Comparison of ENCODE assay signal across 1 cellular context in genomic region chr2:118752762-118753429, GRCh38.
TF ChIP-seq lines count a peak whose summit lies in the region.

No MANE protein-coding gene starts in this region.

TF ChIP-seq in K562, 482 proteins besides CTCF, POLR2A, EP300 and RAD21 (continued from another document and continues in another):
- TF ChIP-seq HINFP (tag; conservative IDR thresholded peaks at IDR 0.05; ENCODE audit: low read depth) = no peak
- TF ChIP-seq TEAD2 (tag; IDR thresholded peaks at IDR 0.05) = no peak
- peak; percentile 51; the same call in 1 of the 2 replicates for TF ChIP-seq KLF16 (IDR thresholded peaks at IDR 0.05)
- no peak for TF ChIP-seq DPF2 (IDR thresholded peaks at IDR 0.05)
- TF ChIP-seq ARID1B (IDR thresholded peaks at IDR 0.05) = peak; percentile 59; the same call in 1 of the 2 replicates
- TF ChIP-seq POLR3A (IDR thresholded peaks at IDR 0.05; ENCODE audit: borderline replicate concordance, extremely low read depth, insufficient read depth, insufficient read length) = no peak
- TF ChIP-seq CBFA2T3 (IDR thresholded peaks at IDR 0.05) = peak; percentile 52; the same call in 1 of the 2 replicates
- peak; percentile 43; the same call in 1 of the 2 replicates for TF ChIP-seq SMAD4 (CRISPR knock-in tag; conservative IDR thresholded peaks at IDR 0.05)
- TF ChIP-seq ZNF140 (CRISPR knock-in tag; IDR thresholded peaks at IDR 0.05) = no peak
- TF ChIP-seq, protein P1, sequence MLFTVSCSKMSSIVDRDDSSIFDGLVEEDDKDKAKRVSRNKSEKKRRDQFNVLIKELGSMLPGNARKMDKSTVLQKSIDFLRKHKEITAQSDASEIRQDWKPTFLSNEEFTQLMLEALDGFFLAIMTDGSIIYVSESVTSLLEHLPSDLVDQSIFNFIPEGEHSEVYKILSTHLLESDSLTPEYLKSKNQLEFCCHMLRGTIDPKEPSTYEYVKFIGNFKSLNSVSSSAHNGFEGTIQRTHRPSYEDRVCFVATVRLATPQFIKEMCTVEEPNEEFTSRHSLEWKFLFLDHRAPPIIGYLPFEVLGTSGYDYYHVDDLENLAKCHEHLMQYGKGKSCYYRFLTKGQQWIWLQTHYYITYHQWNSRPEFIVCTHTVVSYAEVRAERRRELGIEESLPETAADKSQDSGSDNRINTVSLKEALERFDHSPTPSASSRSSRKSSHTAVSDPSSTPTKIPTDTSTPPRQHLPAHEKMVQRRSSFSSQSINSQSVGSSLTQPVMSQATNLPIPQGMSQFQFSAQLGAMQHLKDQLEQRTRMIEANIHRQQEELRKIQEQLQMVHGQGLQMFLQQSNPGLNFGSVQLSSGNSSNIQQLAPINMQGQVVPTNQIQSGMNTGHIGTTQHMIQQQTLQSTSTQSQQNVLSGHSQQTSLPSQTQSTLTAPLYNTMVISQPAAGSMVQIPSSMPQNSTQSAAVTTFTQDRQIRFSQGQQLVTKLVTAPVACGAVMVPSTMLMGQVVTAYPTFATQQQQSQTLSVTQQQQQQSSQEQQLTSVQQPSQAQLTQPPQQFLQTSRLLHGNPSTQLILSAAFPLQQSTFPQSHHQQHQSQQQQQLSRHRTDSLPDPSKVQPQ (CRISPR knock-in tag; IDR thresholded peaks at IDR 0.05; ENCODE audit: borderline replicate concordance) = no peak
- TF ChIP-seq ZNF224 (CRISPR knock-in tag; IDR thresholded peaks at IDR 0.05) = no peak
- TF ChIP-seq DNMT1 (IDR thresholded peaks at IDR 0.05) = no peak
- no peak for TF ChIP-seq ARNT (IDR thresholded peaks at IDR 0.05)
- no peak for TF ChIP-seq ZBED1 (IDR thresholded peaks at IDR 0.05)
- no peak for TF ChIP-seq SUPT5H (IDR thresholded peaks at IDR 0.05)
- TF ChIP-seq, protein P2, sequence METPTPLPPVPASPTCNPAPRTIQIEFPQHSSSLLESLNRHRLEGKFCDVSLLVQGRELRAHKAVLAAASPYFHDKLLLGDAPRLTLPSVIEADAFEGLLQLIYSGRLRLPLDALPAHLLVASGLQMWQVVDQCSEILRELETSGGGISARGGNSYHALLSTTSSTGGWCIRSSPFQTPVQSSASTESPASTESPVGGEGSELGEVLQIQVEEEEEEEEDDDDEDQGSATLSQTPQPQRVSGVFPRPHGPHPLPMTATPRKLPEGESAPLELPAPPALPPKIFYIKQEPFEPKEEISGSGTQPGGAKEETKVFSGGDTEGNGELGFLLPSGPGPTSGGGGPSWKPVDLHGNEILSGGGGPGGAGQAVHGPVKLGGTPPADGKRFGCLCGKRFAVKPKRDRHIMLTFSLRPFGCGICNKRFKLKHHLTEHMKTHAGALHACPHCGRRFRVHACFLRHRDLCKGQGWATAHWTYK (CRISPR knock-in tag; IDR thresholded peaks at IDR 0.05) = peak; percentile 84
- TF ChIP-seq SRF (CRISPR knock-in tag; IDR thresholded peaks at IDR 0.05) = peak in 1 of 2 experiments; percentile 63; a peak in 1 of 4 replicates
- no peak for TF ChIP-seq ZKSCAN3 (CRISPR knock-in tag; IDR thresholded peaks at IDR 0.05)
- TF ChIP-seq CEBPZ (IDR thresholded peaks at IDR 0.05; ENCODE audit: borderline replicate concordance, low read depth, low read length) = no peak
- TF ChIP-seq ZNF778 (CRISPR knock-in tag; IDR thresholded peaks at IDR 0.05) = no peak
- no peak for TF ChIP-seq SRSF9 (IDR thresholded peaks at IDR 0.05; ENCODE audit: borderline replicate concordance, low read depth, low read length)
- TF ChIP-seq ZC3H11A (IDR thresholded peaks at IDR 0.05; ENCODE audit: low read depth, low read length) = no peak
- no peak for TF ChIP-seq PML (IDR thresholded peaks at IDR 0.05; ENCODE audit: low read length)
- no peak for TF ChIP-seq PHF20 (IDR thresholded peaks at IDR 0.05; ENCODE audit: partially characterized antibody)
- TF ChIP-seq NFE2L1 (tag; IDR thresholded peaks at IDR 0.05; ENCODE audit: borderline replicate concordance, low read depth) = no peak
- no peak for TF ChIP-seq DIDO1 (tag; IDR thresholded peaks at IDR 0.05; ENCODE audit: low read depth)
- peak; percentile 63; the same call in 1 of the 2 replicates for TF ChIP-seq TEAD4 (IDR thresholded peaks at IDR 0.05; ENCODE audit: low read length)
- TF ChIP-seq TEAD4 (CRISPR knock-in tag; IDR thresholded peaks at IDR 0.05; ENCODE audit: borderline replicate concordance) = no peak
- TF ChIP-seq MXD1 (CRISPR knock-in tag; IDR thresholded peaks at IDR 0.05; ENCODE audit: borderline replicate concordance, poor library complexity, severe bottlenecking) = no peak
- no peak for TF ChIP-seq ZNF133 (CRISPR knock-in tag; IDR thresholded peaks at IDR 0.05)
- no peak for TF ChIP-seq SRSF7 (optimal IDR thresholded peaks at IDR 0.05; ENCODE audit: low read depth, low read length)
- TF ChIP-seq HDAC2 (IDR thresholded peaks at IDR 0.05) = no peak
- TF ChIP-seq MAZ (CRISPR knock-in tag; conservative IDR thresholded peaks at IDR 0.05 in 1 of 2, IDR thresholded peaks at IDR 0.05 in 1 of 2) = peak; percentile 21 to 30; a peak in 1 of 4 replicates
- TF ChIP-seq ZBTB12 (CRISPR knock-in tag; IDR thresholded peaks at IDR 0.05) = no peak
- TF ChIP-seq SNIP1 (IDR thresholded peaks at IDR 0.05; ENCODE audit: low read depth) = no peak
- peak; percentile 64 for TF ChIP-seq VEZF1 (CRISPR knock-in tag; IDR thresholded peaks at IDR 0.05)
- TF ChIP-seq, protein P3, sequence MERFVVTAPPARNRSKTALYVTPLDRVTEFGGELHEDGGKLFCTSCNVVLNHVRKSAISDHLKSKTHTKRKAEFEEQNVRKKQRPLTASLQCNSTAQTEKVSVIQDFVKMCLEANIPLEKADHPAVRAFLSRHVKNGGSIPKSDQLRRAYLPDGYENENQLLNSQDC (CRISPR knock-in tag; IDR thresholded peaks at IDR 0.05) = no peak
- TF ChIP-seq TCF3 (CRISPR knock-in tag; IDR thresholded peaks at IDR 0.05) = peak; percentile 74
- no peak for TF ChIP-seq RCOR1 (IDR thresholded peaks at IDR 0.05; ENCODE audit: borderline replicate concordance in 1 of 2, low read depth in 2 of 2, low read length in 2 of 2)
- TF ChIP-seq, protein P4, sequence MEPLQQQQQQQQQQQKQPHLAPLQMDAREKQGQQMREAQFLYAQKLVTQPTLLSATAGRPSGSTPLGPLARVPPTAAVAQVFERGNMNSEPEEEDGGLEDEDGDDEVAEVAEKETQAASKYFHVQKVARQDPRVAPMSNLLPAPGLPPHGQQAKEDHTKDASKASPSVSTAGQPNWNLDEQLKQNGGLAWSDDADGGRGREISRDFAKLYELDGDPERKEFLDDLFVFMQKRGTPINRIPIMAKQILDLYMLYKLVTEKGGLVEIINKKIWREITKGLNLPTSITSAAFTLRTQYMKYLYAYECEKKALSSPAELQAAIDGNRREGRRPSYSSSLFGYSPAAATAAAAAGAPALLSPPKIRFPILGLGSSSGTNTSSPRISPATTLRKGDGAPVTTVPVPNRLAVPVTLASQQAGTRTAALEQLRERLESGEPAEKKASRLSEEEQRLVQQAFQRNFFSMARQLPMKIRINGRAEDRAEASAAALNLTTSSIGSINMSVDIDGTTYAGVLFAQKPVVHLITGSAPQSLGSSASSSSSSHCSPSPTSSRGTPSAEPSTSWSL (CRISPR knock-in tag; IDR thresholded peaks at IDR 0.05; ENCODE audit: borderline replicate concordance) = no peak
- no peak for TF ChIP-seq STAG1 (CRISPR knock-in tag; IDR thresholded peaks at IDR 0.05; ENCODE audit: borderline replicate concordance)
- TF ChIP-seq, protein P5, sequence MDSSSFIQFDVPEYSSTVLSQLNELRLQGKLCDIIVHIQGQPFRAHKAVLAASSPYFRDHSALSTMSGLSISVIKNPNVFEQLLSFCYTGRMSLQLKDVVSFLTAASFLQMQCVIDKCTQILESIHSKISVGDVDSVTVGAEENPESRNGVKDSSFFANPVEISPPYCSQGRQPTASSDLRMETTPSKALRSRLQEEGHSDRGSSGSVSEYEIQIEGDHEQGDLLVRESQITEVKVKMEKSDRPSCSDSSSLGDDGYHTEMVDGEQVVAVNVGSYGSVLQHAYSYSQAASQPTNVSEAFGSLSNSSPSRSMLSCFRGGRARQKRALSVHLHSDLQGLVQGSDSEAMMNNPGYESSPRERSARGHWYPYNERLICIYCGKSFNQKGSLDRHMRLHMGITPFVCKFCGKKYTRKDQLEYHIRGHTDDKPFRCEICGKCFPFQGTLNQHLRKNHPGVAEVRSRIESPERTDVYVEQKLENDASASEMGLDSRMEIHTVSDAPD (CRISPR knock-in tag; IDR thresholded peaks at IDR 0.05) = 0 out of 2 replicates have a peak, but pooled peaks have one; percentile 61
- TF ChIP-seq TGIF2 (CRISPR knock-in tag; IDR thresholded peaks at IDR 0.05) = no peak
- no peak for TF ChIP-seq ZNF3 (CRISPR knock-in tag; IDR thresholded peaks at IDR 0.05)
- no peak for TF ChIP-seq NCOA6 (IDR thresholded peaks at IDR 0.05)
- no peak for TF ChIP-seq HEY1 (CRISPR knock-in tag; IDR thresholded peaks at IDR 0.05; ENCODE audit: borderline replicate concordance)
- no peak for TF ChIP-seq FUS (optimal IDR thresholded peaks at IDR 0.05; ENCODE audit: low read depth, low read length)
- no peak for TF ChIP-seq SAP30 (IDR thresholded peaks at IDR 0.05; ENCODE audit: borderline replicate concordance, insufficient read depth, low read depth, low read length, poor library complexity, severe bottlenecking)
- no peak for TF ChIP-seq ZNF124 (CRISPR knock-in tag; IDR thresholded peaks at IDR 0.05)
